20 cellular contexts compared by ENCODE assay signal in genomic region chr3:196662711-196663571, GRCh38. TPM values are rescaled to one million over a fixed set of nuclear protein-coding genes. Genes with fewer than 3 reads are reported as not detected.
DNase-seq lines count a peak whose midpoint lies in the region; ATAC-seq, FAIRE-seq and TF ChIP-seq lines count a peak whose summit lies in the region.
"Had no signal": no experiment of that assay in that cellular context is flagged by ENCODE, and none has a peak within 500 bp of the region (broad histone marks: within the 10 kb centered on the region; RNA-seq: fewer than 3 reads in every experiment).

No MANE protein-coding gene starts in this region.

- peak; percentile 86 for FAIRE-seq in K562 (lab: Jason Lieb, UNC)
- FAIRE-seq: HTR-8/SVneo had no signal

- H3K36me3 ChIP-seq in KOPT-K1 (ENCODE audit: insufficient read depth, low read length): peaks cover 80% of the 10 kb centered on the region
- H3K36me3 ChIP-seq in K562 (ENCODE audit: control insufficient read depth, insufficient read depth, low read length): peaks cover 22% of the 10 kb centered on the region
- no peaks in the 10 kb centered on the region for H3K36me3 ChIP-seq in mesodermal cell (ENCODE audit: control insufficient read depth, insufficient read depth, low read length)
- H3K36me3 ChIP-seq: Peyer's patch, prostate gland, uterus had no signal

- H3K56ac ChIP-seq in H9 (ENCODE audit: insufficient read length, low read depth, low read length): no peak overlapping the region

- no peaks in the 10 kb centered on the region for H3K23me2 ChIP-seq in H9 (ENCODE audit: insufficient read length, low read depth, low read length, poor library complexity, severe bottlenecking)

- H2BK5ac ChIP-seq in H9 (ENCODE audit: insufficient read length, low read length): no peak overlapping the region

- TF ChIP-seq EP300 in K562 (IDR thresholded peaks at IDR 0.05; ENCODE audit: low read length): peak; percentile 67; the same call in 1 of the 2 replicates

- H3K9ac ChIP-seq in K562 (ENCODE audit: insufficient read depth in 1 of 2, low read depth in 2 of 2, low read length in 2 of 2) (peak overlapping the region in 1 of 2 experiments; percentile 79; a peak in 1 of 4 replicates), H9 (ENCODE audit: extremely low read depth, insufficient read length, low read length) (no peak overlapping the region)

- H3K79me2 ChIP-seq in K562 (ENCODE audit: control insufficient read depth, insufficient read depth, low read length) (no peaks in the 10 kb centered on the region), H9 (ENCODE audit: insufficient read depth, low read length) (no peaks in the 10 kb centered on the region)

- peaks cover 22 to 40% of the 10 kb centered on the region in 2 experiments for H3K4me1 ChIP-seq in K562 (replicated peaks in 1 of 2; ENCODE audit: control insufficient read depth in 2 of 2, insufficient read depth in 2 of 2, low read length in 2 of 2)
- peaks cover 13% of the 10 kb centered on the region for H3K4me1 ChIP-seq in mesodermal cell (ENCODE audit: control insufficient read depth, insufficient read depth, low read length, poor library complexity, severe bottlenecking)
- peaks cover 6% of the 10 kb centered on the region; the same call in 1 of the 2 replicates for H3K4me1 ChIP-seq in H9 (ENCODE audit: insufficient read depth, low read length)
- H3K4me1 ChIP-seq: Peyer's patch, prostate gland, uterus had no signal

- no TSS peak for BruUV-seq in K562 (replicated peaks; lab: Mats Ljungman, UMichigan)

- H3K27ac Mint-ChIP-seq in H9: no peak overlapping the region
- H3K27ac Mint-ChIP-seq: WTC11 had no signal

- TF ChIP-seq POLR2A in K562 (conservative IDR thresholded peaks at IDR 0.05): no peak

- H3K4me3 ChIP-seq in K562 (no peak overlapping the region), mesodermal cell (ENCODE audit: extremely low read depth, insufficient read depth, low read length, poor library complexity, severe bottlenecking) (no peak overlapping the region)
- H3K4me3 ChIP-seq: heart right ventricle, mucosa of descending colon, Peyer's patch, prostate gland, uterus had no signal

- H2BK12ac ChIP-seq in H9 (ENCODE audit: insufficient read length, low read depth, low read length): no peak overlapping the region

- no peaks in the 10 kb centered on the region for H3K9me1 ChIP-seq in K562 (ENCODE audit: control insufficient read depth, insufficient read depth, low read length)

- no peak overlapping the region for H2BK15ac ChIP-seq in H9 (ENCODE audit: low read depth, low read length)

- no peak overlapping the region for H3K18ac ChIP-seq in H9 (ENCODE audit: insufficient read length, low read depth, low read length)

- H3K14ac ChIP-seq in H9 (ENCODE audit: insufficient read depth, low read length): no peak overlapping the region

- peak overlapping the region; percentile 28 for H3K27ac ChIP-seq in KOPT-K1 (ENCODE audit: low read depth, low read length, poor library complexity, severe bottlenecking)
- peak overlapping the region; percentile 56 for H3K27ac ChIP-seq in K562 (ENCODE audit: extremely low read depth, low read depth, low read length)
- peak overlapping the region; percentile 69 for H3K27ac ChIP-seq in mesodermal cell (ENCODE audit: low read depth, low read length, severe bottlenecking)
- H3K27ac ChIP-seq in H9 (ENCODE audit: insufficient read length, low read depth, low read length): no peak overlapping the region
- H3K27ac ChIP-seq: heart right ventricle, Peyer's patch, prostate gland had no signal

- peak; percentile 83 for ATAC-seq in K562
- ATAC-seq in HG02981 (IDR thresholded peaks at IDR 0.05; ENCODE audit: unreplicated experiment): no peak
- ATAC-seq: heart right ventricle, left cardiac atrium, mucosa of descending colon, WTC11 had no signal

- no peak for TF ChIP-seq RAD21 in K562 (CRISPR knock-in tag; conservative IDR thresholded peaks at IDR 0.05 in 1 of 2, IDR thresholded peaks at IDR 0.05 in 1 of 2)

- TF ChIP-seq CTCF in K562 (IDR thresholded peaks at IDR 0.05 in 2 of 3, conservative IDR thresholded peaks at IDR 0.05 in 1 of 3; ENCODE audit: insufficient read depth in 2 of 3, low read depth in 1 of 3, low read length in 3 of 3) (no peak), GM10248 (IDR thresholded peaks at IDR 0.05; ENCODE audit: control extremely low read depth, extremely low read depth, low read depth, missing control alignments) (no peak), H9 (conservative IDR thresholded peaks at IDR 0.05) (no peak)

- H3K4ac ChIP-seq in H9 (ENCODE audit: low read depth, low read length): no peak overlapping the region

- no peak overlapping the region for H2AK5ac ChIP-seq in H9 (ENCODE audit: insufficient read length, low read length)

- no peak overlapping the region for H3K4me3 Mint-ChIP-seq in H9
- H3K4me3 Mint-ChIP-seq: WTC11 had no signal

- H3K9me3 ChIP-seq in KOPT-K1 (ENCODE audit: insufficient read depth, low read length, poor library complexity, severe bottlenecking) (no peaks in the 10 kb centered on the region), K562 (replicated peaks; ENCODE audit: control insufficient read depth, insufficient read depth, low read depth, low read length) (no peaks in the 10 kb centered on the region), mesodermal cell (ENCODE audit: control insufficient read depth, low read length) (no peaks in the 10 kb centered on the region), H9 (ENCODE audit: control insufficient read depth, low read depth, low read length) (no peaks in the 10 kb centered on the region)
- H3K9me3 ChIP-seq: heart right ventricle, mucosa of descending colon, Peyer's patch, prostate gland, uterus had no signal

- H3T11ph ChIP-seq in H9 (ENCODE audit: low read length): no peak overlapping the region

- 17% methylated on average over 15 of the region's 15 CpGs for WGBS in K562 (ENCODE audit: insufficient coverage, low coverage, missing lambda C conversion rate)
- 83 to 86% methylated on average over 6 to 8 of the region's 15 CpGs for WGBS in mesodermal cell (ENCODE audit: insufficient coverage in 2 of 2), 2 experiments
- no CpG with 5 or more reads among the region's 15 CpGs for WGBS in H9 (ENCODE audit: extremely low coverage, insufficient read length, low lambda C conversion rate)

- peak; percentile 39 for DNase-seq in AG20443 (ENCODE audit: low spot score)
- DNase-seq in K562 (ENCODE audit: extremely low read depth in 1 of 4, low spot score in 3 of 4): peak in 2 of 4 experiments; percentile 46 to 70
- DNase-seq in GM10248 (ENCODE audit: extremely low spot score): no peak
- no peak for DNase-seq in H9
- no peak for DNase-seq in 8988T
- DNase-seq: activated naive CD4-positive, alpha-beta T cell; dermis blood vessel endothelial cell; heart right ventricle; left cardiac atrium; mucosa of descending colon; Peyer's patch; SW 1271; uterus had no signal

- no peaks in the 10 kb centered on the region for H3K36me3 Mint-ChIP-seq in H9 (ENCODE audit: insufficient read depth in 1 of 3, low read depth in 3 of 3)
- H3K36me3 Mint-ChIP-seq: WTC11 had no signal

- no peak overlapping the region for H3K23ac ChIP-seq in H9 (ENCODE audit: insufficient read length, low read depth, low read length)

- no peaks in the 10 kb centered on the region for H3K79me1 ChIP-seq in H9 (ENCODE audit: insufficient read depth, low read depth, low read length, poor library complexity, severe bottlenecking)

- H3K27me3 ChIP-seq in K562 (ENCODE audit: control insufficient read depth in 2 of 2, insufficient read depth in 2 of 2, low read length in 2 of 2) (no peaks in the 10 kb centered on the region), H9 (ENCODE audit: insufficient read depth, low read length) (no peaks in the 10 kb centered on the region)
- H3K27me3 ChIP-seq: Peyer's patch, uterus had no signal

- no peaks in the 10 kb centered on the region for H4K20me1 ChIP-seq in K562 (replicated peaks; ENCODE audit: control insufficient read depth, insufficient read depth, low read length)
- H4K20me1 ChIP-seq in H9 (ENCODE audit: control insufficient read depth, insufficient read depth, insufficient read length): no peaks in the 10 kb centered on the region

- H3K4me1 Mint-ChIP-seq in H9: peaks cover 21 to 31% of the 10 kb centered on the region in 2 experiments

- in situ Hi-C loops in K562 (cut with MboI): no loop called here

- no peaks in the 10 kb centered on the region; a peak in 1 of 5 replicates for H3K9me3 Mint-ChIP-seq in H9
- H3K9me3 Mint-ChIP-seq: WTC11 had no signal

- H4K8ac ChIP-seq in H9 (replicated peaks; ENCODE audit: insufficient read length, low read depth, low read length): no peak overlapping the region

- intact Hi-C loops in K562 (cut with micrococcal nuclease): no loop called here

- H3K27me3 Mint-ChIP-seq in H9 (ENCODE audit: low read depth): peaks cover 6% of the 10 kb centered on the region

- CTCF ChIA-PET in K562 (lab: Yijun Ruan, JAX; ENCODE audit: low intra/inter-chr PET ratio): no interaction called here
- CTCF ChIA-PET in GM10248 (lab: Yijun Ruan, JAX): interaction anchor here (0.8 to 1.5 kb wide), 5 partner anchors 8 to 22 kb away, joined by 3 to 4 read pairs (median 3); no protein-coding TSS in a partner anchor

- H2AFZ ChIP-seq in K562 (ENCODE audit: low read depth, low read length): peak overlapping the region; percentile 53; the same call in 1 of the 2 replicates
- no peak overlapping the region for H2AFZ ChIP-seq in H9 (ENCODE audit: low read length)

- no peak overlapping the region for H2BK20ac ChIP-seq in H9 (ENCODE audit: low read depth, low read length, poor library complexity, severe bottlenecking)

- peak overlapping the region; percentile 50 for H3K4me2 ChIP-seq in K562 (ENCODE audit: insufficient read depth, low read length)
- no peak overlapping the region for H3K4me2 ChIP-seq in H9 (ENCODE audit: insufficient read depth, insufficient read length, low read length)

- POLR2A ChIA-PET in K562 (lab: Yijun Ruan, JAX): interaction anchor here (0.6 kb wide), 1 partner anchor 81 kb away, joined by 3 read pairs; no protein-coding TSS in a partner anchor
- POLR2A ChIA-PET in GM10248 (lab: Yijun Ruan, JAX): no interaction called here

- H2BK120ac ChIP-seq in H9 (ENCODE audit: low read depth, low read length, poor library complexity, severe bottlenecking): no peak overlapping the region

- no peak overlapping the region for H4K91ac ChIP-seq in H9 (ENCODE audit: insufficient read length, low read depth, low read length)

- H4K5ac ChIP-seq in H9 (ENCODE audit: insufficient read length, low read depth, low read length): no peak overlapping the region

RNA-seq across cellular contexts. Expression of gene NRROS, which starts 23.4 kb away (rescaled TPM):
- total RNA-seq in K562 (2011; cell fraction: chromatin; rRNA removed; ENCODE audit: low replicate concordance): 7.2 and 22.0 TPM in 2 replicates
- 15.8 and 20.0 TPM in 2 replicates for total RNA-seq in K562 (2011; cell fraction: nucleolus; rRNA removed)
- total RNA-seq in K562 (2011; cell fraction: nucleoplasm; rRNA removed): 8.9 and 10.3 TPM in 2 replicates
- total RNA-seq in K562 (2014; rRNA removed): 4.6 and 6.9 TPM in 2 replicates
- total RNA-seq in K562 (2014; rRNA removed; fragmentation: Illumina TruSeq; extraction: Trizol): 1.2 and 2.1 TPM in 2 replicates
- 3.7 and 3.8 TPM in 2 replicates for total RNA-seq in K562 (2015; rRNA removed; fragmentation: Illumina TruSeq; extraction: Trizol)
- 13.0 and 13.8 TPM in 2 replicates for total RNA-seq in K562 (2021)
- 2.2 and 7.1 TPM in 2 replicates for polyA plus RNA-seq in K562 (2011; rRNA removed)
- polyA plus RNA-seq in K562 (2011; cell fraction: cytosol; rRNA removed): 2.7 and 5.0 TPM in 2 replicates
- polyA plus RNA-seq in K562 (2011; cell fraction: nucleus; rRNA removed): 5.4 and 8.2 TPM in 2 replicates
- 16.4 and 25.4 TPM in 2 replicates for polyA plus RNA-seq in K562 (2012)
- polyA plus RNA-seq in K562 (2014; fragmentation: Illumina TruSeq; extraction: Trizol): 5.4 and 8.9 TPM in 2 replicates
- under 1 TPM; 0.34 to 0.35 TPM for polyA plus RNA-seq in K562 (2014; fragmentation: Nextera tagmentation; extraction: Ambion mirVana)
- 4.6 and 6.4 TPM in 2 replicates for polyA plus RNA-seq in K562 (2014; rRNA removed)
- polyA minus RNA-seq in K562 (2011; rRNA and poly(A)+ RNA removed): 3.0 and 3.7 TPM in 2 replicates
- polyA minus RNA-seq in K562 (2011; cell fraction: cytosol; rRNA and poly(A)+ RNA removed): 5.2 and 6.3 TPM in 2 replicates
- 2.1 and 4.6 TPM in 2 replicates for polyA minus RNA-seq in K562 (2011; cell fraction: nucleus; rRNA and poly(A)+ RNA removed)
- polyA plus RNA-seq in mesodermal cell (2013, experiment 1 of 2): 4.4 TPM
- polyA plus RNA-seq in mesodermal cell (2013, experiment 2 of 2): 2.7 TPM
- total RNA-seq in H9 (2021): 2.8 and 4.0 TPM in 2 replicates
- total RNA-seq: MCF 10A had no signal

RNA-seq across cellular contexts. Expression of gene CEP19, which starts 49.1 kb away (rescaled TPM):
- 0.25 and 0.97 TPM in 2 replicates for total RNA-seq in K562 (2011; cell fraction: chromatin; rRNA removed; ENCODE audit: low replicate concordance)
- 0.50 and 0.53 TPM in 2 replicates for total RNA-seq in K562 (2011; cell fraction: nucleolus; rRNA removed)
- 0.51 and 1.8 TPM in 2 replicates for total RNA-seq in K562 (2011; cell fraction: nucleoplasm; rRNA removed)
- 2.5 and 3.1 TPM in 2 replicates for total RNA-seq in K562 (2014; rRNA removed)
- 4.1 and 4.3 TPM in 2 replicates for total RNA-seq in K562 (2014; rRNA removed; fragmentation: Illumina TruSeq; extraction: Trizol)
- 4.5 TPM in 2 replicates for total RNA-seq in K562 (2015; rRNA removed; fragmentation: Illumina TruSeq; extraction: Trizol)
- 2.3 and 2.5 TPM in 2 replicates for total RNA-seq in K562 (2021)
- 2.7 and 4.2 TPM in 2 replicates for polyA plus RNA-seq in K562 (2011; rRNA removed)
- 1.1 and 1.5 TPM in 2 replicates for polyA plus RNA-seq in K562 (2011; cell fraction: cytosol; rRNA removed)
- polyA plus RNA-seq in K562 (2011; cell fraction: nucleus; rRNA removed): 0.35 and 0.36 TPM in 2 replicates
- polyA plus RNA-seq in K562 (2012): 3.2 and 3.6 TPM in 2 replicates
- polyA plus RNA-seq in K562 (2014; fragmentation: Illumina TruSeq; extraction: Trizol): 3.7 and 3.8 TPM in 2 replicates
- 1 to 10 TPM; 3.4 to 4.2 TPM for polyA plus RNA-seq in K562 (2014; fragmentation: Nextera tagmentation; extraction: Ambion mirVana)
- polyA plus RNA-seq in K562 (2014; rRNA removed): 3.1 and 3.5 TPM in 2 replicates
- polyA minus RNA-seq in K562 (2011; rRNA and poly(A)+ RNA removed): 1.9 and 2.1 TPM in 2 replicates
- 1.6 TPM in 1 of 2 replicates, not detected in the other for polyA minus RNA-seq in K562 (2011; cell fraction: cytosol; rRNA and poly(A)+ RNA removed)
- 0.40 and 0.44 TPM in 2 replicates for polyA minus RNA-seq in K562 (2011; cell fraction: nucleus; rRNA and poly(A)+ RNA removed)
- 4.8 TPM for polyA plus RNA-seq in mesodermal cell (2013, experiment 1 of 2)
- polyA plus RNA-seq in mesodermal cell (2013, experiment 2 of 2): 6.1 TPM
- total RNA-seq in H9 (2021): 1.2 and 1.3 TPM in 2 replicates

RNA-seq across cellular contexts. Expression of gene PIGX, which starts 49.2 kb away (rescaled TPM):
- total RNA-seq in K562 (2011; cell fraction: chromatin; rRNA removed; ENCODE audit: low replicate concordance): 18.2 and 25.3 TPM in 2 replicates
- 11.8 and 13.8 TPM in 2 replicates for total RNA-seq in K562 (2011; cell fraction: nucleolus; rRNA removed)
- total RNA-seq in K562 (2011; cell fraction: nucleoplasm; rRNA removed): 18.2 and 21.2 TPM in 2 replicates
- total RNA-seq in K562 (2014; rRNA removed) (23.8 and 25.8 TPM in 2 replicates), K562 (2014; rRNA removed; fragmentation: Illumina TruSeq; extraction: Trizol) (27.0 and 34.2 TPM in 2 replicates), K562 (2015; rRNA removed; fragmentation: Illumina TruSeq; extraction: Trizol) (23.8 and 25.2 TPM in 2 replicates), K562 (2021) (22.5 and 26.9 TPM in 2 replicates), H9 (2021) (18.1 and 20.0 TPM in 2 replicates)
- polyA plus RNA-seq in K562 (2011; rRNA removed) (25.4 and 36.3 TPM in 2 replicates), K562 (2014; fragmentation: Illumina TruSeq; extraction: Trizol) (25.9 and 28.4 TPM in 2 replicates), K562 (2014; fragmentation: Nextera tagmentation; extraction: Ambion mirVana) (1 to 10 TPM; 3.7 to 5.1 TPM), K562 (2014; rRNA removed) (25.9 and 30.8 TPM in 2 replicates)
- polyA plus RNA-seq in K562 (2011; cell fraction: cytosol; rRNA removed): 9.4 and 18.2 TPM in 2 replicates
- 6.7 and 9.6 TPM in 2 replicates for polyA plus RNA-seq in K562 (2011; cell fraction: nucleus; rRNA removed)
- 17.7 and 22.1 TPM in 2 replicates for polyA plus RNA-seq in K562 (2012)
- polyA minus RNA-seq in K562 (2011; rRNA and poly(A)+ RNA removed): 21.7 and 23.7 TPM in 2 replicates
- polyA minus RNA-seq in K562 (2011; cell fraction: cytosol; rRNA and poly(A)+ RNA removed): 14.7 and 17.2 TPM in 2 replicates
- polyA minus RNA-seq in K562 (2011; cell fraction: nucleus; rRNA and poly(A)+ RNA removed): 3.1 and 6.8 TPM in 2 replicates
- 35.6 TPM for polyA plus RNA-seq in mesodermal cell (2013, experiment 1 of 2)
- polyA plus RNA-seq in mesodermal cell (2013, experiment 2 of 2): 31.8 TPM
